Comparison of ENCODE assay signal across 19 cellular contexts in the genomic region with DNA sequence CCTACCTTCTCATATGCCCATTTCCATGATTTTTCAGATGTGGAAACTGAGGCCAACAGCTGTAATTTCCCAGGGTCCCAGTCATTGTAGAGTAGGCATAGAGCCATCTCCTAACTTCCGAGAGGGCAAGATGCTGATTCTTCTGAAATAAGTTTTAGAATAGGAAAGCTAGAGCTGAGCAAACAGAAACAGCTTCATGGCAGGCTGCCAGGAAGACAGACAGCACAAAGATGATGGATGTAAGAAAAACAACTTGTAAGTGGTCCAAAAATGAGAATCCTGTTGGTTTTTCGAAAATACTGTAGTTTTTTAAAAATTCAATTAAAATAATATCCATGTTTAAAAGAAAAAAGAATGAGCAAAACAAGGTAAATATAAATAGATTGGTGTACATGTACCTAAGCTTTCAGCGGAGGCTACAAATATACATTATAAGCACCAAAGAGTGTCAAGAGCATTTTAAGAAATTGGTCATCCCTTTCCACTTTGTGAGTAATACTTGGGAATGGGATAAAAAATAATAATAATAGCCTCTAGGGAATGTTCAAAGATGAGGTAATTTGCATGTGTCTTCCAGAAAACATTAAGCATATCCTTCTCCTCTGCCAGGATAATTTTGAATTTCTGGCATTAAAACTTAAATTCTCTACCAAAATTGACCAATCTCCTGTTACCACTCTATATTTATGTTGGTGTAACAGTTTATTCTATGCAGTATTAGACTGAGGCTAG.
DNase-seq lines count a peak whose midpoint lies in the region; ATAC-seq, FAIRE-seq and TF ChIP-seq lines count a peak whose summit lies in the region.
"Had no signal": no experiment of that assay in that cellular context is flagged by ENCODE, and none has a peak within 500 bp of the region (broad histone marks: within the 10 kb centered on the region; RNA-seq: fewer than 3 reads in every experiment).

No MANE protein-coding gene starts in this region.

- H4K20me1 ChIP-seq in GM23248 (ENCODE audit: insufficient read depth) = no peaks in the 10 kb centered on the region
- no peaks in the 10 kb centered on the region for H4K20me1 ChIP-seq in IMR-90 (ENCODE audit: insufficient read depth, low read length)
- no peaks in the 10 kb centered on the region for H4K20me1 ChIP-seq in K562 (replicated peaks; ENCODE audit: control insufficient read depth, insufficient read depth, low read length)

- 22 to 23% methylated on average over 3 of the region's 3 CpGs for WGBS in GM23248 (ENCODE audit: low coverage in 1 of 2, low lambda C conversion rate in 2 of 2, missing lambda C conversion rate in 2 of 2), 2 experiments
- WGBS in IMR-90 (ENCODE audit: extremely low coverage in 2 of 2, insufficient read length in 1 of 2), 2 experiments = no CpG with 5 or more reads among the region's 3 CpGs
- 0% methylated on average over 3 of the region's 3 CpGs for WGBS in K562 (ENCODE audit: insufficient coverage, low coverage, missing lambda C conversion rate)

- no peaks in the 10 kb centered on the region for H3K27me3 ChIP-seq in GM23248 (replicated peaks; ENCODE audit: insufficient read depth)
- H3K27me3 ChIP-seq in IMR-90 (ENCODE audit: control insufficient read depth, insufficient read depth, low read length) = no peaks in the 10 kb centered on the region
- no peaks in the 10 kb centered on the region; a peak in 1 of 5 replicates for H3K27me3 ChIP-seq in K562 (ENCODE audit: control insufficient read depth in 2 of 2, insufficient read depth in 2 of 2, low read length in 2 of 2)
- H3K27me3 ChIP-seq: BE2C, SJSA1 had no signal

- H3K56ac ChIP-seq in IMR-90 (ENCODE audit: extremely low read depth, insufficient read depth, low read length) = no peak overlapping the region

- ATAC-seq in IMR-90 (ENCODE audit: low read depth) = no peak
- ATAC-seq in K562 = no peak
- no peak for ATAC-seq in GM18909 (IDR thresholded peaks at IDR 0.05; ENCODE audit: poor library complexity, unreplicated experiment)
- ATAC-seq: HCT116, Panc1 had no signal

- H3K4me2 ChIP-seq in GM23248 (ENCODE audit: unreplicated experiment) (no peak overlapping the region), IMR-90 (ENCODE audit: low read depth, low read length) (no peak overlapping the region), K562 (ENCODE audit: insufficient read depth, low read length) (no peak overlapping the region)

- no peaks in the 10 kb centered on the region for H3K79me1 ChIP-seq in IMR-90 (ENCODE audit: low read depth in 1 of 2, low read length in 2 of 2)

- H3K4me1 ChIP-seq in GM23248 (ENCODE audit: insufficient read depth) (peaks cover 8% of the 10 kb centered on the region), IMR-90 (ENCODE audit: control insufficient read depth, insufficient read depth, low read length) (no peaks in the 10 kb centered on the region), K562 (replicated peaks in 1 of 2; ENCODE audit: control insufficient read depth in 2 of 2, insufficient read depth in 2 of 2, low read length in 2 of 2) (no peaks in the 10 kb centered on the region)
- H3K4me1 ChIP-seq: BE2C, SJSA1 had no signal

- H2AK5ac ChIP-seq in IMR-90 (ENCODE audit: low read depth, low read length) = no peak overlapping the region

- intact Hi-C loops in IMR-90 (cut with micrococcal nuclease) = no loop called here
- intact Hi-C loops in K562 (cut with micrococcal nuclease) = no loop called here

- peak; percentile 43 for DNase-seq in GM23248
- DNase-seq in IMR-90 = peak; percentile 16
- no peak for DNase-seq in K562 (ENCODE audit: extremely low read depth in 1 of 4, low spot score in 3 of 4)
- DNase-seq in myocyte (ENCODE audit: low read depth) = peak; percentile 13
- no peak for DNase-seq in activated CD8-positive, alpha-beta memory T cell treated with anti-CD3 and anti-CD28 coated beads, Interleukin-2, amount 50 U/mL, for 4 hours
- DNase-seq in UCSD-AML1 (lab: John Stamatoyannopoulos, UW; ENCODE audit: unreplicated experiment) = no peak
- DNase-seq: BE2C, DMS153, Kasumi-1, NCI-H1417, NCI-H1694 treated with DMSO at 0.1 percent for 48 hours, NCI-H2081 treated with DMSO at 0.1 percent for 48 hours, NCI-H2171 treated with DMSO at 0.1 percent for 48 hours had no signal

- H4K91ac ChIP-seq in IMR-90 (ENCODE audit: insufficient read depth, low read depth, low read length) = no peak overlapping the region

- H3K23ac ChIP-seq in IMR-90 (ENCODE audit: low read depth, low read length) = no peak overlapping the region

- no peak overlapping the region for H4K5ac ChIP-seq in IMR-90 (ENCODE audit: low read depth, low read length)

- no TSS peak for BruUV-seq in IMR-90 (replicated peaks; lab: Mats Ljungman, UMichigan)
- no TSS peak for BruUV-seq in K562 (replicated peaks; lab: Mats Ljungman, UMichigan)

- H3K36me3 ChIP-seq in GM23248 (ENCODE audit: low read depth) = no peaks in the 10 kb centered on the region
- no peaks in the 10 kb centered on the region for H3K36me3 ChIP-seq in IMR-90 (ENCODE audit: control insufficient read depth, insufficient read depth, low read length)
- no peaks in the 10 kb centered on the region for H3K36me3 ChIP-seq in K562 (ENCODE audit: control insufficient read depth, insufficient read depth, low read length)
- H3K36me3 ChIP-seq: BE2C, SJSA1 had no signal

- H3K9me3 ChIP-seq in GM23248 (ENCODE audit: low read depth) (no peaks in the 10 kb centered on the region), IMR-90 (ENCODE audit: control insufficient read depth, insufficient read depth, low read length) (no peaks in the 10 kb centered on the region), K562 (replicated peaks; ENCODE audit: control insufficient read depth, insufficient read depth, low read depth, low read length) (no peaks in the 10 kb centered on the region)
- H3K9me3 ChIP-seq: BE2C, SJSA1 had no signal

- no peak for TF ChIP-seq CTCF in IMR-90 (conservative IDR thresholded peaks at IDR 0.05; ENCODE audit: low read depth, low read length)
- TF ChIP-seq CTCF in K562 (IDR thresholded peaks at IDR 0.05 in 2 of 3, conservative IDR thresholded peaks at IDR 0.05 in 1 of 3; ENCODE audit: insufficient read depth in 2 of 3, low read depth in 1 of 3, low read length in 3 of 3) = no peak

- H3K27ac ChIP-seq in GM23248 (no peak overlapping the region), IMR-90 (ENCODE audit: insufficient read depth, low read length) (no peak overlapping the region), K562 (ENCODE audit: extremely low read depth, low read depth, low read length) (no peak overlapping the region)
- H3K27ac ChIP-seq: SJSA1 had no signal

- TF ChIP-seq POLR2A in IMR-90 (IDR thresholded peaks at IDR 0.05; ENCODE audit: low read depth, low read length) = no peak
- no peak for TF ChIP-seq POLR2A in K562 (conservative IDR thresholded peaks at IDR 0.05)

- no peak overlapping the region for H2BK15ac ChIP-seq in IMR-90 (ENCODE audit: low read depth, low read length)

- POLR2A ChIA-PET in IMR-90 (lab: Charles Lee; ENCODE audit: unreplicated experiment) = no interaction called here
- POLR2A ChIA-PET in K562 (lab: Yijun Ruan, JAX) = interaction anchor here (0.5 kb wide), 1 partner anchor 104 kb away, joined by 3 read pairs; no protein-coding TSS in a partner anchor

- no peaks in the 10 kb centered on the region for H3K9me1 ChIP-seq in IMR-90 (ENCODE audit: insufficient read depth, low read length)
- no peaks in the 10 kb centered on the region for H3K9me1 ChIP-seq in K562 (ENCODE audit: control insufficient read depth, insufficient read depth, low read length)

- H2BK20ac ChIP-seq in IMR-90 (ENCODE audit: low read depth, low read length) = no peak overlapping the region

- CTCF ChIA-PET in IMR-90 (lab: Yijun Ruan, JAX) = no interaction called here
- CTCF ChIA-PET in K562 (lab: Yijun Ruan, JAX; ENCODE audit: low intra/inter-chr PET ratio) = no interaction called here

- no peak overlapping the region for H3K18ac ChIP-seq in IMR-90 (ENCODE audit: low read depth, low read length)

- in situ Hi-C loops in GM23248 (cut with MboI) = no loop called here
- in situ Hi-C loops in IMR-90 (cut with MboI; ENCODE audit: low sequenced_read_pairs) = no loop called here
- in situ Hi-C loops in K562 (cut with MboI) = no loop called here

- H3K4me3 ChIP-seq in GM23248 (no peak overlapping the region), IMR-90 (ENCODE audit: insufficient read depth, low read depth, low read length) (no peak overlapping the region), K562 (no peak overlapping the region)
- H3K4me3 ChIP-seq: SJSA1 had no signal

- no peaks in the 10 kb centered on the region for H3F3A ChIP-seq in GM23248 (ENCODE audit: insufficient read depth)

- no peak overlapping the region for H2AK9ac ChIP-seq in IMR-90 (replicated peaks; ENCODE audit: low read depth, low read length, poor library complexity)

- H3K4ac ChIP-seq in IMR-90 (ENCODE audit: low read depth, low read length) = no peak overlapping the region

- no peaks in the 10 kb centered on the region for H3K79me2 ChIP-seq in GM23248 (ENCODE audit: insufficient read depth)
- no peaks in the 10 kb centered on the region for H3K79me2 ChIP-seq in K562 (ENCODE audit: control insufficient read depth, insufficient read depth, low read length)

- no peak for TF ChIP-seq EP300 in K562 (IDR thresholded peaks at IDR 0.05; ENCODE audit: low read length)

- H4K8ac ChIP-seq in IMR-90 (ENCODE audit: low read depth in 2 of 2, low read length in 2 of 2) = no peak overlapping the region

- FAIRE-seq in K562 (lab: Jason Lieb, UNC) = no peak
- FAIRE-seq: GM12891, H1 had no signal

- H2BK120ac ChIP-seq in IMR-90 (ENCODE audit: low read depth, low read length) = no peak overlapping the region

- TF ChIP-seq RAD21 in IMR-90 (IDR thresholded peaks at IDR 0.05; ENCODE audit: low read length) = no peak
- TF ChIP-seq RAD21 in K562 (CRISPR knock-in tag; conservative IDR thresholded peaks at IDR 0.05 in 1 of 2, IDR thresholded peaks at IDR 0.05 in 1 of 2) = no peak

- H3K9me2 ChIP-seq in GM23248 (ENCODE audit: insufficient read depth) = no peaks in the 10 kb centered on the region

- H3K9ac ChIP-seq in GM23248 (no peak overlapping the region), IMR-90 (ENCODE audit: low read depth, low read length) (no peak overlapping the region), K562 (ENCODE audit: insufficient read depth in 1 of 2, low read depth in 2 of 2, low read length in 2 of 2) (no peak overlapping the region)

- dilution Hi-C loops in IMR-90 (cut with HindIII; ENCODE audit: low sequenced_read_pairs, unreplicated experiment) = no loop called here

- no peak overlapping the region for H3K14ac ChIP-seq in IMR-90 (replicated peaks; ENCODE audit: low read depth, low read length)

- H2AFZ ChIP-seq in GM23248 (no peak overlapping the region), IMR-90 (replicated peaks; ENCODE audit: low read length, poor library complexity) (no peak overlapping the region), K562 (ENCODE audit: low read depth, low read length) (no peak overlapping the region)

- H2BK5ac ChIP-seq in IMR-90 (ENCODE audit: low read depth, low read length, poor library complexity, severe bottlenecking) = no peak overlapping the region

TF ChIP-seq in K562, 482 proteins besides CTCF, POLR2A, EP300 and RAD21 (continues in another document):
- TF ChIP-seq HSF4 (CRISPR knock-in tag; IDR thresholded peaks at IDR 0.05; ENCODE audit: borderline replicate concordance) (no peak), NFIC (IDR thresholded peaks at IDR 0.05) (peak; percentile 47; the same call in 1 of the 2 replicates)

Comparison
In these comparisons a context has a peak if more than half of its experiments do, and no peak if none do; other contexts are left out.
1. DNase-seq: peak in GM23248 (single experiment), IMR-90 (single experiment) and myocyte (single experiment); none in K562 (0 of 4), activated CD8-positive, alpha-beta memory T cell treated with anti-CD3 and anti-CD28 coated beads, Interleukin-2, amount 50 U/mL, for 4 hours (single experiment) and UCSD-AML1 (single experiment).